In genomic region chr10:43227911-43228782, GRCh38 we compare ENCODE assay signal across 10 cellular contexts. TPM values are rescaled to one million over a fixed set of nuclear protein-coding genes. Genes with fewer than 3 reads are reported as not detected.
DNase-seq lines count a peak whose midpoint lies in the region; ATAC-seq and TF ChIP-seq lines count a peak whose summit lies in the region.
"Had no signal": no experiment of that assay in that cellular context is flagged by ENCODE, and none has a peak within 500 bp of the region (broad histone marks: within the 10 kb centered on the region; RNA-seq: fewer than 3 reads in every experiment).

No MANE protein-coding gene starts in this region.

- H3K9ac ChIP-seq in BLaER1 treated with 17β-estradiol and CSF1 and Interleukin-3, amounts not matched to agents 10 nM and 100 nM: peak overlapping the region in 2 of 11 experiments; percentile 64 to 74; a peak in 1 of 22 replicates
- H3K9ac ChIP-seq in GM23248: no peak overlapping the region

- H3K4me2 ChIP-seq in BLaER1 treated with 17β-estradiol and CSF1 and Interleukin-3, amounts not matched to agents 10 nM and 100 nM: peak overlapping the region; percentile 86 to 99 (median 98)
- H3K4me2 ChIP-seq in GM23248 (ENCODE audit: unreplicated experiment): no peak overlapping the region

- H3K4me1 ChIP-seq in BLaER1 treated with 17β-estradiol and CSF1 and Interleukin-3, amounts not matched to agents 10 nM and 100 nM: peaks cover 56 to 85% (median 80%) of the 10 kb centered on the region in 10 experiments
- peaks cover 0 to 26% (median 9%) of the 10 kb centered on the region in 4 donors for H3K4me1 ChIP-seq in Peyer's patch
- peaks cover 32% of the 10 kb centered on the region for H3K4me1 ChIP-seq in effector memory CD4-positive, alpha-beta T cell (ENCODE audit: control insufficient read depth, insufficient read depth, low read length, poor library complexity, severe bottlenecking)
- H3K4me1 ChIP-seq in GM23248 (ENCODE audit: insufficient read depth): no peaks in the 10 kb centered on the region

- peaks cover 4% of the 10 kb centered on the region; the same call in 1 of the 2 replicates for H3F3A ChIP-seq in GM23248 (ENCODE audit: insufficient read depth)

- no peak for TF ChIP-seq POLR2A in Peyer's patch (IDR thresholded peaks at IDR 0.05)

- peak overlapping the region in 4 of 10 experiments; percentile 56 to 67 (median 63); a peak in 4 of 20 replicates for H3K4me3 ChIP-seq in BLaER1 treated with 17β-estradiol and CSF1 and Interleukin-3, amounts not matched to agents 10 nM and 100 nM
- H3K4me3 ChIP-seq in Peyer's patch: peak overlapping the region in 1 of 4 donors; percentile 54
- peak overlapping the region; percentile 60 for H3K4me3 ChIP-seq in effector memory CD4-positive, alpha-beta T cell (ENCODE audit: insufficient read depth, low read depth, low read length, poor library complexity, severe bottlenecking)
- no peak overlapping the region for H3K4me3 ChIP-seq in GM23248
- H3K4me3 ChIP-seq: GM12878 had no signal

- no peaks in the 10 kb centered on the region for H3K79me2 ChIP-seq in GM23248 (ENCODE audit: insufficient read depth)

- in situ Hi-C loops in GM23248 (cut with MboI): no loop called here

- H3K9me2 ChIP-seq in GM23248 (ENCODE audit: insufficient read depth): no peaks in the 10 kb centered on the region

- no peak for ATAC-seq in omental fat pad (ENCODE audit: low FRiP score)

- 0 out of 22 replicates have a peak overlapping the region, but pooled peaks of 1 of the 11 experiments have one; percentile 89 for H3K27ac ChIP-seq in BLaER1 treated with 17β-estradiol and CSF1 and Interleukin-3, amounts not matched to agents 10 nM and 100 nM
- H3K27ac ChIP-seq in Peyer's patch (no peak overlapping the region), GM23248 (no peak overlapping the region)
- H3K27ac ChIP-seq in effector memory CD4-positive, alpha-beta T cell (ENCODE audit: insufficient read depth, low read length, poor library complexity, severe bottlenecking): no peak overlapping the region

- H4K20me1 ChIP-seq in BLaER1 treated with 17β-estradiol and CSF1 and Interleukin-3, amounts not matched to agents 10 nM and 100 nM: peaks cover 0 to 23% (median 0%) of the 10 kb centered on the region in 11 experiments; a peak in 3 of 22 replicates
- no peaks in the 10 kb centered on the region for H4K20me1 ChIP-seq in GM23248 (ENCODE audit: insufficient read depth)

- H3K36me3 ChIP-seq in BLaER1 treated with 17β-estradiol and CSF1 and Interleukin-3, amounts not matched to agents 10 nM and 100 nM: no peaks in the 10 kb centered on the region
- H3K36me3 ChIP-seq in Peyer's patch (no peaks in the 10 kb centered on the region), GM23248 (ENCODE audit: low read depth) (no peaks in the 10 kb centered on the region)
- H3K36me3 ChIP-seq in effector memory CD4-positive, alpha-beta T cell (ENCODE audit: control insufficient read depth, insufficient read depth, low read length): no peaks in the 10 kb centered on the region

- DNase-seq in Peyer's patch (peak in 2 of 3 donors; percentile 31 to 34), omental fat pad (ENCODE audit: low spot score) (peak; percentile 9), UCSD-AML1 (lab: John Stamatoyannopoulos, UW; ENCODE audit: unreplicated experiment) (no peak), GM03348 (ENCODE audit: low spot score) (no peak), SIG-M5 treated with dmso at 0.1 percent for 504 hours (lab: John Stamatoyannopoulos, UW; ENCODE audit: unreplicated experiment) (no peak), GM23248 (no peak)
- no peak for DNase-seq in effector memory CD4-positive, alpha-beta T cell
- DNase-seq: foreskin fibroblast had no signal

- 68% methylated on average over 12 to 14 of the region's 14 CpGs for WGBS in GM23248 (ENCODE audit: low coverage in 1 of 2, low lambda C conversion rate in 2 of 2, missing lambda C conversion rate in 2 of 2), 2 experiments

- no peak overlapping the region for H2AFZ ChIP-seq in GM23248

- no peak for TF ChIP-seq CTCF in Peyer's patch (IDR thresholded peaks at IDR 0.05)
- no peak for TF ChIP-seq CTCF in omental fat pad (IDR thresholded peaks at IDR 0.05)

- H3K27me3 ChIP-seq in BLaER1 treated with 17β-estradiol and CSF1 and Interleukin-3, amounts not matched to agents 10 nM and 100 nM: peaks cover 17 to 36% (median 22%) of the 10 kb centered on the region in 11 experiments
- H3K27me3 ChIP-seq in Peyer's patch (peaks cover 0 to 17% of the 10 kb centered on the region in 2 donors), GM23248 (replicated peaks; ENCODE audit: insufficient read depth) (peaks cover 48% of the 10 kb centered on the region)
- no peaks in the 10 kb centered on the region for H3K27me3 ChIP-seq in effector memory CD4-positive, alpha-beta T cell (replicated peaks; ENCODE audit: control insufficient read depth, insufficient read depth, low read length, poor library complexity, severe bottlenecking)

- no peaks in the 10 kb centered on the region for H3K9me3 ChIP-seq in BLaER1 treated with 17β-estradiol and CSF1 and Interleukin-3, amounts not matched to agents 10 nM and 100 nM (replicated peaks in 1 of 11)
- H3K9me3 ChIP-seq in Peyer's patch (no peaks in the 10 kb centered on the region), GM23248 (ENCODE audit: low read depth) (no peaks in the 10 kb centered on the region)
- no peaks in the 10 kb centered on the region for H3K9me3 ChIP-seq in effector memory CD4-positive, alpha-beta T cell (ENCODE audit: control insufficient read depth, low read length)

RNA-seq across cellular contexts. Expression of gene RASGEF1A, which starts 38.7 kb away (rescaled TPM):
- total RNA-seq in Peyer's patch (1 to 10 TPM in 1 of 4 donors, not detected in 3; 3.0 TPM), omental fat pad (1 to 10 TPM in 2 of 4 donors, under 1 TPM in 2; 0.28 to 2.8 (median 0.92) TPM)
- total RNA-seq in GM23248 (2014; rRNA removed; shearing (Covaris generic)): 0.11 TPM in 1 of 2 replicates, not detected in the other
- polyA plus RNA-seq in GM23248 (2016; fragmentation: Nextera tagmentation; extraction: Ambion mirVana): 0.28 TPM in 1 of 2 replicates, not detected in the other

Comparison
In these comparisons a context has a peak if more than half of its experiments do, and no peak if none do; other contexts are left out.
1. DNase-seq: peak in Peyer's patch (2 of 3) and omental fat pad (single experiment); none in effector memory CD4-positive, alpha-beta T cell (0 of 3), UCSD-AML1 (single experiment), GM03348 (single experiment), SIG-M5 treated with dmso at 0.1 percent for 504 hours (single experiment) and GM23248 (single experiment).